ENCODE assay signal across 16 cellular contexts in the genomic region with DNA sequence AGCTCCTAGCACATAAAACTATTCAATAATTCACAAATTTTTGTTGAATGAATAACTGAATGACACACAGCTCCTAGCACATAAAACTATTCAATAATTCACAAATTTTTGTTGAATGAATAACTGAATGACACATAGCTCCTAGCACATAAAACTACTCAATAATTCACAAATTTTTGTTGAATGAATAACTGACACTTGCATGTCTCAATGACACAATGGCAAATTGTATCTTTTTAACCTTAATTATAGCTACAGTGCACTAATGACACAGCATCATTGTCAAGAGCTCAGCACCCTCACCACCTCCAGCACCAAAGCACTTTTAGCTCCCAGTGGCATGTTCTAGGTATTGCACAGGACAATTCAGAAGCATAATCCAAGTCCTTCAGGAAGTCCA.
DNase-seq lines count a peak whose midpoint lies in the region; ATAC-seq and TF ChIP-seq lines count a peak whose summit lies in the region.
"Had no signal": no experiment of that assay in that cellular context is flagged by ENCODE, and none has a peak within 500 bp of the region (broad histone marks: within the 10 kb centered on the region; RNA-seq: fewer than 3 reads in every experiment).

No MANE protein-coding gene starts in this region.

- ATAC-seq in stimulated activated effector memory CD8-positive, alpha-beta T cell treated with anti-CD3 and anti-CD28 coated beads, Interleukin-12 subunit alpha, Interleukin-12 subunit beta, amount 100 ng/mL, for 72 hours, result no peak

- BruUV-seq in Calu3 (replicated peaks; lab: Mats Ljungman, UMichigan), result no TSS peak

- peak overlapping the region; percentile 80 for H3K27ac Mint-ChIP-seq in Calu3 (ENCODE audit: unreplicated experiment)
- H3K27ac Mint-ChIP-seq in stimulated activated effector memory CD8-positive, alpha-beta T cell treated with anti-CD3 and anti-CD28 coated beads, Interleukin-12 subunit alpha, Interleukin-12 subunit beta, amount 100 ng/mL, for 72 hours, result no peak overlapping the region
- H3K27ac Mint-ChIP-seq: progenitor cell of endocrine pancreas; stimulated activated naive CD8-positive, alpha-beta T cell treated with anti-CD3 and anti-CD28 coated beads, Interleukin-15, Interleukin-2, amounts not matched to agents 100 ng/mL and 50 ng/mL, for 24 hours had no signal

- H3K9me3 Mint-ChIP-seq in Calu3 (ENCODE audit: low read depth, unreplicated experiment), result no peaks in the 10 kb centered on the region
- H3K9me3 Mint-ChIP-seq in stimulated activated effector memory CD8-positive, alpha-beta T cell treated with anti-CD3 and anti-CD28 coated beads, Interleukin-12 subunit alpha, Interleukin-12 subunit beta, amount 100 ng/mL, for 72 hours, result peaks cover 17% of the 10 kb centered on the region

- H3K4me1 Mint-ChIP-seq in Calu3 (ENCODE audit: low read depth, unreplicated experiment), result peaks cover 84% of the 10 kb centered on the region
- H3K4me1 Mint-ChIP-seq in stimulated activated effector memory CD8-positive, alpha-beta T cell treated with anti-CD3 and anti-CD28 coated beads, Interleukin-12 subunit alpha, Interleukin-12 subunit beta, amount 100 ng/mL, for 72 hours, result no peaks in the 10 kb centered on the region

- H3K36me3 Mint-ChIP-seq in Calu3 (ENCODE audit: insufficient read depth, unreplicated experiment), result peaks cover 7% of the 10 kb centered on the region
- no peaks in the 10 kb centered on the region for H3K36me3 Mint-ChIP-seq in stimulated activated effector memory CD8-positive, alpha-beta T cell treated with anti-CD3 and anti-CD28 coated beads, Interleukin-12 subunit alpha, Interleukin-12 subunit beta, amount 100 ng/mL, for 72 hours

- intact Hi-C loops in Calu3 (cut with micrococcal nuclease; ENCODE audit: unreplicated experiment), result loop anchor here (1.0 to 5.0 kb wide), 5 partner anchors 9 to 224 kb away; no protein-coding TSS in a partner anchor
- intact Hi-C loops in tibial artery (cut with DNase I; ENCODE audit: low total_unique reads), result no loop called here

- H3K4me3 ChIP-seq in brain microvascular endothelial cell (ENCODE audit: low read depth, low read length) (no peak overlapping the region), SJCRH30 (no peak overlapping the region), tibial artery (no peak overlapping the region)

- H3K27ac ChIP-seq in brain microvascular endothelial cell (no peak overlapping the region), SJCRH30 (no peak overlapping the region), tibial artery (no peak overlapping the region)

- in situ Hi-C loops in brain microvascular endothelial cell (cut with HindIII; ENCODE audit: low pct_ligation_motif_present, low sequenced_read_pairs), result no loop called here

- CTCF ChIA-PET in Calu3 (lab: Charles Lee), result interaction anchor here (0.6 to 2.9 kb wide), 25 partner anchors 10 to 265 kb away, joined by 3 to 69 read pairs (median 4); partner anchors contain the start of gene PDE1C

- DNase-seq in Calu3, result peak; percentile 80
- DNase-seq in Kasumi-1 (lab: John Stamatoyannopoulos, UW), result peak; percentile 35 to 66
- DNase-seq in brain microvascular endothelial cell, result peak; percentile 20
- DNase-seq in kidney tubule cell (ENCODE audit: low spot score), result peak; percentile 93
- DNase-seq in SJCRH30, result no peak
- DNase-seq in NCI-H187 treated with DMSO at 0.1 percent for 48 hours (lab: John Stamatoyannopoulos, UW), result no peak
- no peak for DNase-seq in tibial artery
- DNase-seq in stimulated activated effector memory CD8-positive, alpha-beta T cell treated with anti-CD3 and anti-CD28 coated beads, Interleukin-12 subunit alpha, Interleukin-12 subunit beta, amount 100 ng/mL, for 72 hours (ENCODE audit: low spot score in 2 of 2), result no peak
- DNase-seq: amygdala; effector memory CD4-positive, alpha-beta T cell; midbrain; NCI-H2227 treated with DMSO at 0.1 percent for 48 hours; OCI-M1; stimulated activated CD4-positive, alpha-beta T cell treated with anti-CD3 and anti-CD28 coated beads, Interleukin-2, amount 100 ng/mL, for 48 hours had no signal

- H3K36me3 ChIP-seq in brain microvascular endothelial cell (replicated peaks), result no peaks in the 10 kb centered on the region
- H3K36me3 ChIP-seq in SJCRH30, result no peaks in the 10 kb centered on the region
- no peaks in the 10 kb centered on the region for H3K36me3 ChIP-seq in tibial artery

- no peaks in the 10 kb centered on the region for H3K27me3 Mint-ChIP-seq in Calu3 (ENCODE audit: unreplicated experiment)
- H3K27me3 Mint-ChIP-seq: stimulated activated naive CD8-positive, alpha-beta T cell treated with anti-CD3 and anti-CD28 coated beads, Interleukin-15, Interleukin-2, amounts not matched to agents 100 ng/mL and 50 ng/mL, for 24 hours had no signal

- no peaks in the 10 kb centered on the region for H3K9me3 ChIP-seq in SJCRH30 (replicated peaks)
- H3K9me3 ChIP-seq in tibial artery, result no peaks in the 10 kb centered on the region

- no peaks in the 10 kb centered on the region for H3K27me3 ChIP-seq in brain microvascular endothelial cell (replicated peaks)
- no peaks in the 10 kb centered on the region for H3K27me3 ChIP-seq in SJCRH30
- no peaks in the 10 kb centered on the region for H3K27me3 ChIP-seq in tibial artery

- H3K4me3 Mint-ChIP-seq in Calu3 (ENCODE audit: low read depth, unreplicated experiment), result no peak overlapping the region
- no peak overlapping the region for H3K4me3 Mint-ChIP-seq in stimulated activated effector memory CD8-positive, alpha-beta T cell treated with anti-CD3 and anti-CD28 coated beads, Interleukin-12 subunit alpha, Interleukin-12 subunit beta, amount 100 ng/mL, for 72 hours
- H3K4me3 Mint-ChIP-seq: stimulated activated naive CD8-positive, alpha-beta T cell treated with anti-CD3 and anti-CD28 coated beads, Interleukin-15, Interleukin-2, amounts not matched to agents 100 ng/mL and 50 ng/mL, for 24 hours had no signal

- TF ChIP-seq CTCF in Calu3 (IDR thresholded peaks at IDR 0.05; ENCODE audit: unreplicated experiment) (peak; percentile 78), brain microvascular endothelial cell (IDR thresholded peaks at IDR 0.05; ENCODE audit: low read depth, low read length, missing control alignments) (peak; percentile 62), tibial artery (IDR thresholded peaks at IDR 0.05) (no peak)

- H3K4me1 ChIP-seq in SJCRH30, result no peaks in the 10 kb centered on the region
- peaks cover 0 to 17% (median 7%) of the 10 kb centered on the region in 4 donors for H3K4me1 ChIP-seq in tibial artery

Comparison
In these comparisons a context has a peak if more than half of its experiments do, and no peak if none do; other contexts are left out.
1. DNase-seq: peak in Calu3 (single experiment), Kasumi-1 (2 of 2), brain microvascular endothelial cell (single experiment) and kidney tubule cell (single experiment); none in SJCRH30 (0 of 2), NCI-H187 treated with DMSO at 0.1 percent for 48 hours (single experiment), tibial artery (0 of 2) and stimulated activated effector memory CD8-positive, alpha-beta T cell treated with anti-CD3 and anti-CD28 coated beads, Interleukin-12 subunit alpha, Interleukin-12 subunit beta, amount 100 ng/mL, for 72 hours (0 of 2).
2. CTCF ChIP-seq: peak in Calu3 (single experiment) and brain microvascular endothelial cell (single experiment); none in tibial artery (0 of 2).